Comparison of ENCODE assay signal across 8 cellular contexts in the genomic region with DNA sequence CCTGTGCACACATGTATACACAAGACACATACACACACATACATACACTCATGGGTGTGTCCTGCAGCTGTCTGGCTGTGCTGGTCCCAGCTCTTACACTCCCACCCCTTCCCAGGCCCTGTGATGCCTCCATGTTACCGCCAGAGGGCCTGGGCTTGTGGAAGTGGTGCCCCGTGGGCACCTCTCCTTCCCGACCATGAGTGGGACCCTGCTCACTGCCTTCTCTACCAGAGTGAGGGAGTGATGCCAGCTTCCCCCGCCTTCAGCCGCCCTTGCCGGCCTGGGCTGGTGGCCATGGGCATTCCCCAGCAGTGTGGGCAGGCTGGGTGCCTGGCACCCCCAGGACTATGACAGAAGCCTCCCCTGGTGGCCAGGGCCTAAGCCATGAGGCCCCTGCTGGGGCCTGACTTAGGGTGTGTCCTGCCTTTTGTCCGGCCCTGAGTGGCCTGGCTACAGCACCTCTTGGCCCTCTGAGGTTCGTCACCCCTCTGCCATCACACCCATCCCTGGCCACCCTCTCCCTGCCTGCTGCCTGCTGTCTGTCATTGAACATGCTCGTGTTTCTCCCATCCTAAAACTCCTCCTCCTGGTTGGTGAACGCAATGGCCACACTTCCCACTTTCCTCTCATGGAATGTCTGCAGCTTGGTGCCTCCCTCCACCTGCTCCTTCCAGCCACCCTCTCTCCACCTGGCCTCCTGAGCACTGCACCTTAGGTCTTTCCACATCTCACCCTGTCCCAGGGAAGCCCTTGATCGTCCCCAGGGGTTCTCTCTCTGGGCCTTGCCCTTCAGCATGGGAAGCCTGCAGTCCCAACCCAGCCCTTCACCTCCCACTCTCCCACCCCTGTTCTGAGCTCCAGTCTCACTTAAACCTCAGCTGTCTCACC. TPM values are rescaled to one million over a fixed set of nuclear protein-coding genes. Genes with fewer than 3 reads are reported as not detected.
DNase-seq lines count a peak whose midpoint lies in the region; ATAC-seq and TF ChIP-seq lines count a peak whose summit lies in the region.

No MANE protein-coding gene starts in this region.

- H2AFZ ChIP-seq in DND-41 (ENCODE audit: low read depth, low read length): no peak overlapping the region

- H3K27ac ChIP-seq in DND-41 (ENCODE audit: low read length): no peak overlapping the region

- H3K4me2 ChIP-seq in DND-41 (ENCODE audit: insufficient read depth, low read length): no peak overlapping the region

- no peaks in the 10 kb centered on the region for H3K27me3 Mint-ChIP-seq in chondrocyte (ENCODE audit: low read depth)

- DNase-seq in DND-41: no peak
- DNase-seq in MG63: peak; percentile 44
- peak; percentile 77 for DNase-seq in chondrocyte (ENCODE audit: low spot score)
- peak; percentile 80 for DNase-seq in midbrain (lab: John Stamatoyannopoulos, UW)
- no peak for DNase-seq in T-helper 9 cell
- no peak for DNase-seq in kidney tubule cell (ENCODE audit: low spot score)
- no peak for DNase-seq in ACHN
- no peak for DNase-seq in HuH-7.5 (ENCODE audit: low spot score)

- H3K36me3 ChIP-seq in DND-41 (ENCODE audit: insufficient read depth, low read length) (no peaks in the 10 kb centered on the region), MG63 (no peaks in the 10 kb centered on the region)

- H3K4me3 Mint-ChIP-seq in chondrocyte (ENCODE audit: unreplicated experiment): no peak overlapping the region

- peak; percentile 33; the same call in 1 of the 3 replicates for ATAC-seq in DND-41 (ENCODE audit: insufficient read depth, low read depth)

- no peaks in the 10 kb centered on the region; the same call in 1 of the 2 replicates for H3K4me1 ChIP-seq in DND-41 (ENCODE audit: insufficient read depth, low read length)

- no peaks in the 10 kb centered on the region for H3K79me2 ChIP-seq in DND-41 (ENCODE audit: insufficient read depth, low read length)

- peaks cover 21% of the 10 kb centered on the region for H3K4me1 Mint-ChIP-seq in chondrocyte (ENCODE audit: low read depth)

- H4K20me1 ChIP-seq in DND-41 (ENCODE audit: insufficient read depth, low read length): no peaks in the 10 kb centered on the region; the same call in 1 of the 2 replicates

- TF ChIP-seq CTCF in DND-41 (IDR thresholded peaks at IDR 0.05; ENCODE audit: borderline replicate concordance, extremely low read depth, low read length, poor library complexity, severe bottlenecking): peak; percentile 43
- TF ChIP-seq CTCF in chondrocyte (IDR thresholded peaks at IDR 0.05): peak; percentile 80

- peaks cover 5% of the 10 kb centered on the region for H3K36me3 Mint-ChIP-seq in chondrocyte (ENCODE audit: low read depth)

- H3K4me3 ChIP-seq in DND-41 (ENCODE audit: low read depth in 1 of 2, low read length in 2 of 2) (no peak overlapping the region), MG63 (no peak overlapping the region)

- no peaks in the 10 kb centered on the region for H3K27me3 ChIP-seq in DND-41 (ENCODE audit: insufficient read depth, low read length, poor library complexity)
- no peaks in the 10 kb centered on the region for H3K27me3 ChIP-seq in MG63

- in situ Hi-C loops in ACHN (cut with HindIII; ENCODE audit: low pct_ligation_motif_present, low pct_unique_long_range_greater_than_20kb, low sequenced_read_pairs): no loop called here

- H3K9me3 Mint-ChIP-seq in chondrocyte (ENCODE audit: low read depth): no peaks in the 10 kb centered on the region

- H3K9me3 ChIP-seq in DND-41 (ENCODE audit: insufficient read depth, low read length, severe bottlenecking): no peaks in the 10 kb centered on the region
- H3K9me3 ChIP-seq in MG63: no peaks in the 10 kb centered on the region

- H3K27ac Mint-ChIP-seq in chondrocyte (ENCODE audit: unreplicated experiment): peak overlapping the region; percentile 36

- no peak overlapping the region for H3K9ac ChIP-seq in DND-41 (ENCODE audit: low read depth, low read length)

RNA-seq across cellular contexts. Expression of a gene that starts 14.6 kb away (rescaled TPM):
- 13.4 and 40.4 TPM in 2 replicates for total RNA-seq in MG63 (2014; rRNA removed; shearing (Covaris generic); ENCODE audit: low replicate concordance)
- 10.7 to 16.5 TPM (median 15.2 TPM) in 3 replicates for total RNA-seq in chondrocyte

RNA-seq across cellular contexts. Expression of a gene that starts 54.2 kb away (rescaled TPM):
- total RNA-seq in MG63 (2014; rRNA removed; shearing (Covaris generic); ENCODE audit: low replicate concordance): 33.6 and 59.9 TPM in 2 replicates
- 284 to 413 TPM (median 394 TPM) in 3 replicates for total RNA-seq in chondrocyte

Comparison
In these comparisons a context has a peak if more than half of its experiments do, and no peak if none do; other contexts are left out.
1. DNase-seq: peak in MG63 (single experiment), chondrocyte (single experiment) and midbrain (single experiment); none in DND-41 (single experiment), T-helper 9 cell (single experiment), kidney tubule cell (single experiment), ACHN (single experiment) and HuH-7.5 (single experiment).